Comparison of ENCODE assay signal across 1 cellular context in genomic region chr19:45881909-45882528, GRCh38.
TF ChIP-seq lines count a peak whose summit lies in the region.

No MANE protein-coding gene starts in this region.

TF ChIP-seq in liver, 16 proteins besides CTCF, POLR2A, EP300 and RAD21:
- TF ChIP-seq GABPA (IDR thresholded peaks at IDR 0.05 in 1 of 2, conservative IDR thresholded peaks at IDR 0.05 in 1 of 2) (no peak), FOXA2 (IDR thresholded peaks at IDR 0.05) (peak; percentile 58), TAF1 (conservative IDR thresholded peaks at IDR 0.05) (no peak), HNF4A (conservative IDR thresholded peaks at IDR 0.05) (peak; percentile 14 to 55), NR2F2 (IDR thresholded peaks at IDR 0.05) (no peak), HNF4G (IDR thresholded peaks at IDR 0.05) (no peak), SP1 (IDR thresholded peaks at IDR 0.05) (peak; percentile 79), EGR1 (IDR thresholded peaks at IDR 0.05; ENCODE audit: low read depth in 2 of 2) (peak; percentile 97 to 98), FOXA1 (IDR thresholded peaks at IDR 0.05) (no peak), JUND (IDR thresholded peaks at IDR 0.05) (no peak), YY1 (IDR thresholded peaks at IDR 0.05) (no peak), ZBTB33 (IDR thresholded peaks at IDR 0.05) (peak; percentile 26), REST (IDR thresholded peaks at IDR 0.05) (peak; percentile 28), RXRA (IDR thresholded peaks at IDR 0.05) (peak; percentile 56 to 79)
- TF ChIP-seq, protein P1, sequence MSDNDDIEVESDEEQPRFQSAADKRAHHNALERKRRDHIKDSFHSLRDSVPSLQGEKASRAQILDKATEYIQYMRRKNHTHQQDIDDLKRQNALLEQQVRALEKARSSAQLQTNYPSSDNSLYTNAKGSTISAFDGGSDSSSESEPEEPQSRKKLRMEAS (IDR thresholded peaks at IDR 0.05) = peak; percentile 74
- TF ChIP-seq, protein P2, sequence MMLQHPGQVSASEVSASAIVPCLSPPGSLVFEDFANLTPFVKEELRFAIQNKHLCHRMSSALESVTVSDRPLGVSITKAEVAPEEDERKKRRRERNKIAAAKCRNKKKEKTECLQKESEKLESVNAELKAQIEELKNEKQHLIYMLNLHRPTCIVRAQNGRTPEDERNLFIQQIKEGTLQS (IDR thresholded peaks at IDR 0.05) = no peak
